Comparison of ENCODE assay signal across 19 cellular contexts in genomic region chr7:20959281-20959680, GRCh38.
DNase-seq lines count a peak whose midpoint lies in the region; ATAC-seq and TF ChIP-seq lines count a peak whose summit lies in the region.
"Had no signal": no experiment of that assay in that cellular context is flagged by ENCODE, and none has a peak within 500 bp of the region (broad histone marks: within the 10 kb centered on the region; RNA-seq: fewer than 3 reads in every experiment).

No MANE protein-coding gene starts in this region.

- no peak for TF ChIP-seq CTCF in HEK293 (tag by site-specific recombination; IDR thresholded peaks at IDR 0.05)
- no peak for TF ChIP-seq CTCF in brain (conservative IDR thresholded peaks at IDR 0.05)
- TF ChIP-seq CTCF in GM10248 (IDR thresholded peaks at IDR 0.05; ENCODE audit: control extremely low read depth, extremely low read depth, low read depth, missing control alignments), result no peak

- no peak for ATAC-seq in HG02759 (IDR thresholded peaks at IDR 0.05; ENCODE audit: unreplicated experiment)
- no peak for ATAC-seq in HG02642 (IDR thresholded peaks at IDR 0.05; ENCODE audit: poor library complexity, unreplicated experiment)
- no peak for ATAC-seq in GM19328 (IDR thresholded peaks at IDR 0.05; ENCODE audit: unreplicated experiment)
- ATAC-seq: body of pancreas had no signal

- CTCF ChIA-PET in HEK293 (lab: Yijun Ruan, JAX) (interaction anchor here (1.1 to 1.4 kb wide), 3 partner anchors 29 to 295 kb away, joined by 4 read pairs; no protein-coding TSS in a partner anchor), GM10248 (lab: Yijun Ruan, JAX) (interaction anchor here (2.4 kb wide), 1 partner anchor 13 kb away, joined by 5 read pairs; no protein-coding TSS in a partner anchor)

- no peak overlapping the region for H3K4me3 Mint-ChIP-seq in brain

- H3K9me3 Mint-ChIP-seq in brain, result no peaks in the 10 kb centered on the region
- H3K9me3 Mint-ChIP-seq: activated T-helper 2 cell treated with anti-CD3 and anti-CD28 coated beads, Interferon-gamma antibody, Interleukin-2, Interleukin-4, amounts not matched to agents 10 μg/mL and 5 μg/mL and 100 μg/mL, durations not matched to agents 14 hours and 24 hours and 36 hours had no signal

- H3K36me3 ChIP-seq in HEK293 (ENCODE audit: control insufficient read depth in 2 of 2, insufficient read depth in 1 of 2, low read length in 2 of 2), result no peaks in the 10 kb centered on the region
- H3K36me3 ChIP-seq: neutrophil had no signal

- no peaks in the 10 kb centered on the region for H3K36me3 Mint-ChIP-seq in brain

- no peaks in the 10 kb centered on the region for H3K9me3 ChIP-seq in HEK293 (ENCODE audit: control insufficient read depth, insufficient read depth, low read depth, low read length)
- H3K9me3 ChIP-seq: body of pancreas, neutrophil had no signal

- H3K4me1 ChIP-seq in HEK293 (ENCODE audit: control insufficient read depth, insufficient read depth, low read length), result peaks cover 7% of the 10 kb centered on the region; the same call in 1 of the 2 replicates
- H3K4me1 ChIP-seq: body of pancreas had no signal

- POLR2A ChIA-PET in HEK293 (lab: Yijun Ruan, JAX) (interaction anchor here (1.2 kb wide), 1 partner anchor 161 kb away, joined by 4 read pairs; no protein-coding TSS in a partner anchor), GM10248 (lab: Yijun Ruan, JAX) (no interaction called here)

- no peak overlapping the region for H3K4me3 ChIP-seq in HEK293 (ENCODE audit: low read depth, low read length)
- H3K4me3 ChIP-seq: body of pancreas had no signal

- H3K4me1 Mint-ChIP-seq in brain, result peaks cover 79% of the 10 kb centered on the region

- no peak overlapping the region for H3K27ac ChIP-seq in HEK293 (ENCODE audit: extremely low read depth, low read depth, low read length)
- H3K27ac ChIP-seq: body of pancreas, neutrophil had no signal

- DNase-seq in COLO668 (lab: John Stamatoyannopoulos, UW; ENCODE audit: unreplicated experiment), result peak; percentile 30
- DNase-seq in NCI-H2196 treated with DMSO at 0.1 percent for 48 hours (lab: John Stamatoyannopoulos, UW; ENCODE audit: unreplicated experiment), result peak; percentile 9
- no peak for DNase-seq in GM10248 (ENCODE audit: extremely low spot score)
- DNase-seq: activated CD4-positive, alpha-beta T cell treated with anti-CD3 and anti-CD28 coated beads, Interleukin-2, amount 50 U/mL, for 1 hour; activated CD8-positive, alpha-beta memory T cell treated with anti-CD3 and anti-CD28 coated beads, Interleukin-2, amount 50 U/mL, for 48 hours; body of pancreas; C1 segment of cervical spinal cord; effector memory CD4-positive, alpha-beta T cell; SHP77 treated with DMSO at 0.1 percent for 48 hours; stimulated activated CD4-positive, alpha-beta T cell treated with anti-CD3 and anti-CD28 coated beads, Interleukin-4, amount 100 ng/mL, for 1 hour; stimulated activated naive CD4-positive, alpha-beta T cell treated with Interleukin-2 at 50 U/mL for 16 hours; T-helper 1 cell had no signal

- peaks cover 28% of the 10 kb centered on the region for H3K27me3 Mint-ChIP-seq in brain

- H3K27ac Mint-ChIP-seq in brain, result peak overlapping the region in 3 of 5 experiments; percentile 28 to 91 (median 78)
- H3K27ac Mint-ChIP-seq: activated T-helper 2 cell treated with anti-CD3 and anti-CD28 coated beads, Interferon-gamma antibody, Interleukin-2, Interleukin-4, amounts not matched to agents 10 μg/mL and 5 μg/mL and 100 μg/mL, durations not matched to agents 14 hours and 24 hours and 36 hours had no signal

TF ChIP-seq in HEK293, 187 proteins besides CTCF, POLR2A, EP300 and RAD21:
- TF ChIP-seq OSR2 (tag by site-specific recombination; IDR thresholded peaks at IDR 0.05) (0 out of 2 replicates have a peak, but pooled peaks have one; percentile 24), ZNF10 (tag by site-specific recombination; IDR thresholded peaks at IDR 0.05) (no peak), HOXD13 (CRISPR knock-in tag; IDR thresholded peaks at IDR 0.05; ENCODE audit: borderline replicate concordance) (peak; percentile 20; the same call in 1 of the 2 replicates), ZNF404 (tag by site-specific recombination; IDR thresholded peaks at IDR 0.05) (no peak), ZNF785 (tag by site-specific recombination; IDR thresholded peaks at IDR 0.05) (no peak), FEZF1 (tag by site-specific recombination; IDR thresholded peaks at IDR 0.05) (0 out of 2 replicates have a peak, but pooled peaks have one; percentile 29)
